Comparison of ENCODE assay signal across 8 cellular contexts in the genomic region with DNA sequence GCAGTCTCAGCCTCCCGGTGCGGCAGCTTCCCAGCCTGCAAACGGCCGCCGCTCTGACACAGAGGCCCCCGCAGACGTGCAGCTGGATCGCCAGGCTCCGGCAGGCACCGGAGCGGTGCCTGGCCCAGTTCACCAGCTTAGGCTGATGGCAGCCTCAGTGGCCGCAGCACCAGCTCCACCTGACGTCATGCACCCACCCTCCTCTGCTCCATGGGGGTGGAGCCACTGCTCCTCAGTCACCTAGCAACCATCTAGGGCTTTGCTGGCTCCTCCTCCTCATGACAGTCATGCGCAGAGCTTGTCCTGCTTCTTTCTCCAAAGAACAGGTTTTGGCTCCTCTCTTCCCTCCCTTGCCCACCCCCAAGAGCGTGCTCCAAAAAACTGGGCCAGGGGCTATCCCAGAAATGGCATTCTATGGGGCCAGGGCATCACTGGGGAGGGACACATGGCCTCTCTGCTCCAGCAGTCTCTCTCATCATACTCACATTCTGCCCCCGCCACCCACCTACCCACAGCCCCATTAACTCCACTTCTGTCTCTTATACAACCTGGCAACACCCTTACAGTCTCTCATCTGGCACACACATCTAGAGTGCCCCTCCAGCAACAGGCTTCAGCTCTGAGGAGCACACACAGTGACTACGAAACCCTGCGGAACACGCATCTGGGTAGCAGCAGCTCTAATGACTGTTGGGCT. TPM values are rescaled to one million over a fixed set of nuclear protein-coding genes. Genes with fewer than 3 reads are reported as not detected.
DNase-seq lines count a peak whose midpoint lies in the region; ATAC-seq and TF ChIP-seq lines count a peak whose summit lies in the region.

No MANE protein-coding gene starts in this region.

- peak overlapping the region in 3 of 9 donors; percentile 60 to 64 (median 62) for H3K27ac Mint-ChIP-seq in naive thymus-derived CD4-positive, alpha-beta T cell

- TF ChIP-seq CTCF in WERI-Rb-1 (IDR thresholded peaks at IDR 0.05; ENCODE audit: low read depth, low read length) (no peak), prostate gland (IDR thresholded peaks at IDR 0.05) (no peak)

- no peaks in the 10 kb centered on the region for H3K9me3 Mint-ChIP-seq in naive thymus-derived CD4-positive, alpha-beta T cell

- peaks cover 13 to 25% (median 20%) of the 10 kb centered on the region in 7 donors for H3K4me1 Mint-ChIP-seq in naive thymus-derived CD4-positive, alpha-beta T cell

- 29% methylated on average over 19 of the region's 19 CpGs for WGBS in prostate gland

- H3K27ac ChIP-seq in WERI-Rb-1 (peak overlapping the region; percentile 71), prostate gland (no peak overlapping the region)
- no peak overlapping the region for H3K27ac ChIP-seq in naive thymus-derived CD4-positive, alpha-beta T cell (ENCODE audit: low read depth, low read length)

- peaks cover 57% of the 10 kb centered on the region for H3K36me3 ChIP-seq in WERI-Rb-1
- H3K36me3 ChIP-seq in prostate gland: peaks cover 4 to 19% of the 10 kb centered on the region in 2 donors
- peaks cover 12 to 58% (median 16%) of the 10 kb centered on the region in 3 experiments for H3K36me3 ChIP-seq in naive thymus-derived CD4-positive, alpha-beta T cell (ENCODE audit: control insufficient read depth in 2 of 3, insufficient read depth in 3 of 3, low read length in 3 of 3)

- CTCF ChIA-PET in naive thymus-derived CD4-positive, alpha-beta T cell (lab: Charles Lee): interaction anchor here (0.6 kb wide), 1 partner anchor 10 kb away, joined by 3 read pairs; no protein-coding TSS in a partner anchor

- peak; percentile 53 for TF ChIP-seq POLR2A in prostate gland (IDR thresholded peaks at IDR 0.05)

- peaks cover 8 to 56% (median 32%) of the 10 kb centered on the region in 5 donors for H3K36me3 Mint-ChIP-seq in naive thymus-derived CD4-positive, alpha-beta T cell

- DNase-seq in HT-29 (ENCODE audit: low spot score) (peak; percentile 9), WERI-Rb-1 (peak; percentile 94), left ventricle myocardium superior (peak; percentile 83), prostate gland (ENCODE audit: low spot score) (peak; percentile 77), activated T-cell treated with anti-CD3 and anti-CD28 coated beads for 4 hours (no peak)
- no peak for DNase-seq in naive thymus-derived CD4-positive, alpha-beta T cell
- no peak for DNase-seq in stimulated activated CD4-positive, alpha-beta T cell treated with anti-CD3 and anti-CD28 coated beads, Interleukin-12 subunit alpha, Interleukin-12 subunit beta, amount 100 ng/mL, for 4 hours

- H3K9me3 ChIP-seq in WERI-Rb-1 (ENCODE audit: severe bottlenecking) (no peaks in the 10 kb centered on the region), prostate gland (no peaks in the 10 kb centered on the region)
- no peaks in the 10 kb centered on the region for H3K9me3 ChIP-seq in naive thymus-derived CD4-positive, alpha-beta T cell (ENCODE audit: control insufficient read depth in 2 of 3, low read length in 3 of 3)

- H3K27me3 ChIP-seq in WERI-Rb-1 (ENCODE audit: insufficient read depth, low read depth, severe bottlenecking) (no peaks in the 10 kb centered on the region), prostate gland (replicated peaks; ENCODE audit: insufficient read depth) (no peaks in the 10 kb centered on the region)
- H3K27me3 ChIP-seq in naive thymus-derived CD4-positive, alpha-beta T cell (ENCODE audit: control insufficient read depth in 2 of 2, insufficient read depth in 2 of 2, low read length in 2 of 2): no peaks in the 10 kb centered on the region

- H3K27me3 Mint-ChIP-seq in naive thymus-derived CD4-positive, alpha-beta T cell: no peaks in the 10 kb centered on the region

- peaks cover 3% of the 10 kb centered on the region for H3K4me1 ChIP-seq in prostate gland (replicated peaks)
- H3K4me1 ChIP-seq in naive thymus-derived CD4-positive, alpha-beta T cell (ENCODE audit: control insufficient read depth in 2 of 2, insufficient read depth in 2 of 2, low read length in 2 of 2): peaks cover 1 to 4% of the 10 kb centered on the region in 2 donors

- ATAC-seq in left ventricle myocardium superior: peak; percentile 94
- no peak for ATAC-seq in naive thymus-derived CD4-positive, alpha-beta T cell
- no peak for ATAC-seq in HG02678 (IDR thresholded peaks at IDR 0.05; ENCODE audit: unreplicated experiment)

- H3K4me3 ChIP-seq in WERI-Rb-1 (ENCODE audit: low read depth, low read length): peak overlapping the region; percentile 65
- H3K4me3 ChIP-seq in prostate gland: peak overlapping the region; percentile 7 to 29
- no peak overlapping the region for H3K4me3 ChIP-seq in naive thymus-derived CD4-positive, alpha-beta T cell (ENCODE audit: low read length)

- POLR2A ChIA-PET in naive thymus-derived CD4-positive, alpha-beta T cell (lab: Charles Lee): no interaction called here

- H3K4me3 Mint-ChIP-seq in naive thymus-derived CD4-positive, alpha-beta T cell: peak overlapping the region in 1 of 10 donors; percentile 58

- intact Hi-C loops in left ventricle myocardium superior (cut with micrococcal nuclease): no loop called here
- intact Hi-C loops in prostate gland (cut with DNase I): no loop called here
- intact Hi-C loops in naive thymus-derived CD4-positive, alpha-beta T cell (cut with micrococcal nuclease): no loop called here

RNA-seq across cellular contexts. Expression of gene DCTN1, which starts 5.5 kb away (rescaled TPM):
- 48.7 and 52.5 TPM in 2 replicates for total RNA-seq in HT-29 (2014; rRNA removed; shearing (Covaris generic))
- total RNA-seq in left ventricle myocardium superior (177 TPM), prostate gland (100 to 1,000 TPM in 1 of 2 donors, 10 to 100 TPM in 1; 93.9 to 294 TPM)
- 100 to 1,000 TPM in 2 of 5 experiments, 10 to 100 TPM in 3; 73.6 to 113 (median 98.5) TPM for total RNA-seq in naive thymus-derived CD4-positive, alpha-beta T cell
- 10 to 100 TPM; 52.1 to 77.2 TPM for polyA plus RNA-seq in naive thymus-derived CD4-positive, alpha-beta T cell

RNA-seq across cellular contexts. Expression of gene SLC4A5, which starts 31.4 kb away (rescaled TPM):
- total RNA-seq in HT-29 (2014; rRNA removed; shearing (Covaris generic)): 0.36 TPM in 1 of 2 replicates, not detected in the other
- 2.2 TPM for total RNA-seq in left ventricle myocardium superior
- 10 to 100 TPM in 1 of 2 donors, 1 to 10 TPM in 1; 6.2 to 65.9 TPM for total RNA-seq in prostate gland
- 10 to 100 TPM in 4 of 5 experiments, 1 to 10 TPM in 1; 2.0 to 20.8 (median 18.5) TPM for total RNA-seq in naive thymus-derived CD4-positive, alpha-beta T cell
- 1 to 10 TPM in 1 of 2 donors, under 1 TPM in 1; 0.59 to 3.3 TPM for polyA plus RNA-seq in naive thymus-derived CD4-positive, alpha-beta T cell

RNA-seq across cellular contexts. Expression of gene C2orf81, which starts 46.8 kb away (rescaled TPM):
- total RNA-seq in HT-29 (2014; rRNA removed; shearing (Covaris generic)): 3.2 and 3.9 TPM in 2 replicates
- total RNA-seq in left ventricle myocardium superior: 0.79 TPM
- total RNA-seq in prostate gland: 1 to 10 TPM; 6.1 to 6.8 TPM
- 10 to 100 TPM in 1 of 5 experiments, 1 to 10 TPM in 4; 4.3 to 10.5 (median 6.8) TPM for total RNA-seq in naive thymus-derived CD4-positive, alpha-beta T cell
- 1 to 10 TPM; 7.9 to 8.6 TPM for polyA plus RNA-seq in naive thymus-derived CD4-positive, alpha-beta T cell

RNA-seq across cellular contexts. Expression of gene WDR54, which starts 46.9 kb away (rescaled TPM):
- total RNA-seq in HT-29 (2014; rRNA removed; shearing (Covaris generic)): 50.8 and 52.3 TPM in 2 replicates
- total RNA-seq in left ventricle myocardium superior (4.4 TPM), prostate gland (10 to 100 TPM; 11.4 to 19.4 TPM)
- total RNA-seq in naive thymus-derived CD4-positive, alpha-beta T cell: 10 to 100 TPM; 26.5 to 78.5 (median 30.8) TPM
- polyA plus RNA-seq in naive thymus-derived CD4-positive, alpha-beta T cell: 10 to 100 TPM; 38.8 to 68.2 TPM

Comparison
In these comparisons a context has a peak if more than half of its experiments do, and no peak if none do; other contexts are left out.
1. DNase-seq: peak in HT-29 (single experiment), WERI-Rb-1 (single experiment), left ventricle myocardium superior (single experiment) and prostate gland (single experiment); none in naive thymus-derived CD4-positive, alpha-beta T cell (0 of 9), stimulated activated CD4-positive, alpha-beta T cell treated with anti-CD3 and anti-CD28 coated beads, Interleukin-12 subunit alpha, Interleukin-12 subunit beta, amount 100 ng/mL, for 4 hours (single experiment) and activated T-cell treated with anti-CD3 and anti-CD28 coated beads for 4 hours (single experiment).